32 cellular contexts compared by ENCODE assay signal in the genomic region with DNA sequence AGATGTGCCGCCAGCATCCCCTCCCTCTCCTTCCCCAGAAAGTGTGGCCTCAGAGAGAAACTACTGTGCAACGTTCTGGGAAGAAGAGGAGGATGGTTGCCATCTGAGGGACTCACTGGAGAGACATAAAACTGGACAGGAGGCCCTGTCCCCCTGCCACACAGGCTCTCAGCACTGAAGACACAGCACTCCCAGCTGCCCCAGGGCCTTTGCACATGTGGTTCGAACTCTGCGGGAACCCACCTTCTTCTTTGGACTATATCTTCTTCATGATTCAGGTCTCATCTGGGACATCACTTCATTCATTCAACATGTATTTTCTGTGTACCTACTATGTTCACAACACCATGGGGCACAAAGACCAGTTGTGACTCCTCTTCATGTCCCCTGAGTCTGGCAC. TPM values are rescaled to one million over a fixed set of nuclear protein-coding genes. Genes with fewer than 3 reads are reported as not detected.
"Had no signal": no experiment of that assay in that cellular context is flagged by ENCODE, and none has a peak within 500 bp of the region (broad histone marks: within the 10 kb centered on the region; RNA-seq: fewer than 3 reads in every experiment).

No MANE protein-coding gene starts in this region.

- H3K4me3 ChIP-seq: neural progenitor cell, ovary, psoas muscle, skin epidermis, smooth muscle cell, spleen, suprapubic skin, testis, tibial nerve, upper lobe of left lung, vagina had no signal

- DNase-seq: naive thymus-derived CD4-positive, alpha-beta T cell; natural killer cell; occipital lobe; ovary; psoas muscle; right cardiac atrium; spleen; stimulated activated CD4-positive, alpha-beta T cell treated with anti-CD3 and anti-CD28 coated beads, Interleukin-12 subunit alpha, Interleukin-12 subunit beta, amount 100 ng/mL, for 4 hours; stimulated activated CD4-positive, alpha-beta T cell treated with anti-CD3 and anti-CD28 coated beads, Interleukin-1b, Interleukin-23, amount 100 ng/mL, for 48 hours; stimulated activated CD4-positive, alpha-beta T cell treated with anti-CD3 and anti-CD28 coated beads, Interleukin-4, amount 100 ng/mL, for 1 hour; stimulated activated CD4-positive, alpha-beta T cell treated with anti-CD3 and anti-CD28 coated beads, Interleukin-4, amount 100 ng/mL, for 4 hours; stimulated activated CD8-positive, alpha-beta memory T cell treated with anti-CD3 and anti-CD28 coated beads, Interleukin-4, amount 100 ng/mL, for 48 hours; stimulated activated naive CD4-positive, alpha-beta T cell; stimulated activated naive CD8-positive, alpha-beta T cell treated with anti-CD3 and anti-CD28 coated beads, Interleukin-15, Interleukin-2, amounts not matched to agents 100 U/mL and 50 U/mL, for 24 hours; substantia nigra; testis; trophoblast cell had no signal

- H2AFZ ChIP-seq: neural progenitor cell, parathyroid adenoma had no signal

- FAIRE-seq: urothelium cell line had no signal

- H3K4me2 ChIP-seq: neural progenitor cell, smooth muscle cell had no signal

- H3K79me2 ChIP-seq: parathyroid adenoma had no signal

- H3K36me3 Mint-ChIP-seq: naive thymus-derived CD4-positive, alpha-beta T cell; natural killer cell; neural progenitor cell; stimulated activated memory B cell treated with anti-CD40 and anti-IgM and Interleukin-4, amounts not matched to agents 10 μg/mL and 1 μg/mL and 100 μg/mL, for 72 hours had no signal

- H3K4me1 ChIP-seq: neural progenitor cell, parathyroid adenoma, psoas muscle, spleen, suprapubic skin, testis, tibial nerve, upper lobe of left lung, vagina had no signal

- H3K27me3 ChIP-seq: neural progenitor cell, ovary, testis, tibial nerve, upper lobe of left lung, vagina had no signal

- H3K27ac ChIP-seq: neural progenitor cell, ovary, parathyroid adenoma, psoas muscle, skin epidermis, spleen, suprapubic skin, testis, tibial nerve, upper lobe of left lung, vagina had no signal

- H3K9me3 ChIP-seq: ovary, psoas muscle, spleen, suprapubic skin, testis, tibial nerve, upper lobe of left lung, vagina had no signal

- H3K9me3 Mint-ChIP-seq: natural killer cell; nephron; neural progenitor cell; stimulated activated memory B cell treated with anti-CD40 and anti-IgM and Interleukin-4, amounts not matched to agents 10 μg/mL and 1 μg/mL and 100 μg/mL, for 72 hours had no signal

- ATAC-seq: naive thymus-derived CD4-positive, alpha-beta T cell; natural killer cell; psoas muscle; right cardiac atrium; sciatic nerve; stimulated activated memory B cell treated with anti-CD40 and anti-IgM and Interleukin-4, amounts not matched to agents 10 μg/mL and 1 μg/mL and 100 μg/mL, for 72 hours; stimulated activated naive CD8-positive, alpha-beta T cell treated with anti-CD3 and anti-CD28 coated beads, Interleukin-15, Interleukin-2, amounts not matched to agents 100 U/mL and 50 U/mL, for 24 hours had no signal

- H3K9ac ChIP-seq: neural progenitor cell, parathyroid adenoma had no signal

- H3K27ac Mint-ChIP-seq: naive thymus-derived CD4-positive, alpha-beta T cell; natural killer cell; neural progenitor cell; progenitor cell of endocrine pancreas; stimulated activated memory B cell treated with anti-CD40 and anti-IgM and Interleukin-4, amounts not matched to agents 10 μg/mL and 1 μg/mL and 100 μg/mL, for 72 hours had no signal

- H3K4me1 Mint-ChIP-seq: naive thymus-derived CD4-positive, alpha-beta T cell; natural killer cell; neural progenitor cell; stimulated activated memory B cell treated with anti-CD40 and anti-IgM and Interleukin-4, amounts not matched to agents 10 μg/mL and 1 μg/mL and 100 μg/mL, for 72 hours had no signal

- H3K36me3 ChIP-seq: neural progenitor cell, ovary, spleen, suprapubic skin, tibial nerve, upper lobe of left lung, vagina had no signal

- H3K4me3 Mint-ChIP-seq: naive thymus-derived CD4-positive, alpha-beta T cell; natural killer cell; nephron; neural progenitor cell; stimulated activated memory B cell treated with anti-CD40 and anti-IgM and Interleukin-4, amounts not matched to agents 10 μg/mL and 1 μg/mL and 100 μg/mL, for 72 hours had no signal

RNA-seq across cellular contexts. Expression of gene IGSF21, which starts 17.4 kb away (rescaled TPM):
- total RNA-seq: naive thymus-derived CD4-positive, alpha-beta T cell; natural killer cell; osteoblast; progenitor cell of endocrine pancreas; renal cortical epithelial cell; smooth muscle cell had no signal
- polyA plus RNA-seq: naive thymus-derived CD4-positive, alpha-beta T cell; smooth muscle cell had no signal
